In the genomic region with DNA sequence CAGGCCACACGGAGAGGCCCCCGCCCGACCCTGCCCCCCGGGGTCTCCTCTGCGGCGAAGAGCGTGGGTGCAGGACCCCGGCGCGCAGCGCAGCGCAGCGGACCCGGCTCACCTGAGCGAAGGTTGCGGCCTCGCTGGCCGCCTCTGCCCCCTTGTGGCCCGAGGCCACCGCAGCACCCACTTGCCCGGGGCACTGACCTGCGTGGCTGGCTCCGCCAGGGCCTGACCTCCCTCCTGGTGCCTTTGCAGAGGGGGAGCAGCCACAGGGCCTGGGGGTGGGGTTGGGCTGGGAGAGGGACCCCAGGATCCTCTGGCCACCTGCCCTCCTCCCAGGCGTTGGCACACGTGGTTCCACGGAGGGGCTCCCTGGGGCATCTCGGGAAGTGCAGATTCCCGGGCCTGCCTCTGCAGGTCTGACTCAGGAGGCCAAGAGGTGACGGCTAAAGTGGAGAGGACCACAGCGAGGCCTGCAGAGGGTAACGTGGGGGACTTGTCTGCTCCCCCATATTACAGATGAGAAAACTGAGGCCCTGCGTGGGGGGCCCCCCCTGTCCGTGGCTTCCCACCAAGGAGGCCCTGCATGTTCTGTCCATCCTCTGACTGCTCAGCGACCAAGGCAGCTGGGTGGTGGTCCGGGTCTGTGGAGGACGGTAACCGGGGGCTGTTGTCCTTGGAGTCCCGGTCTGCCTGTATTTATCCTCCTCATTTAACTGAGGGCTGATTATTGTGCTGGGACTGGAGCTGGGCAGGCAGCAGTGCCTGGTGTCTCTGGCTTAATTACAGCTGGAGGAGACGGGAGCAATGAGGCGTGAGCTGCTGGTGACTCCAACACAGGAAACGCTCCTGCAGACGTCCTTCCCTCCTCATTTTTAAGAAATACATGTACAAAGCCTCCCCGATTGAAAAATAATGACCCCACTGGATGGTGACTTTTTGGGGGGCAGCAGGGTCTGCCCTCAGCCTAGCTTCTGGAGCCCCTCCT, we compare ENCODE assay signal across 8 cellular contexts.
DNase-seq lines count a peak whose midpoint lies in the region; ATAC-seq and TF ChIP-seq lines count a peak whose summit lies in the region.

No MANE protein-coding gene starts in this region.

- intact Hi-C loops in Right ventricle myocardium inferior (cut with DNase I) (loop anchor here (5.0 kb wide), 1 partner anchor 213 kb away; no protein-coding TSS in a partner anchor), cardiac septum (cut with DNase I) (no loop called here)

- no peaks in the 10 kb centered on the region for H3K4me1 ChIP-seq in right atrium auricular region

- no peaks in the 10 kb centered on the region for H3K9me3 ChIP-seq in right atrium auricular region

- DNase-seq in Right ventricle myocardium inferior (ENCODE audit: missing footprints) (peak; percentile 50), cardiac septum (ENCODE audit: low spot score) (no peak), NCI-H69 (lab: John Stamatoyannopoulos, UW) (peak; percentile 95), right atrium auricular region (ENCODE audit: low spot score) (no peak), RKO (ENCODE audit: low spot score) (no peak)
- DNase-seq in activated effector memory CD4-positive, alpha-beta T cell treated with anti-CD3 and anti-CD28 coated beads, Interleukin-2, amount 50 U/mL, for 16 hours = peak; percentile 80
- peak; percentile 11 to 22 for DNase-seq in stimulated activated CD4-positive, alpha-beta T cell treated with anti-CD3 and anti-CD28 coated beads, Interleukin-15, amount 100 ng/mL, for 48 hours (ENCODE audit: low read depth in 2 of 2)

- H3K27ac ChIP-seq in right atrium auricular region = no peak overlapping the region

- no peaks in the 10 kb centered on the region for H3K36me3 ChIP-seq in right atrium auricular region

- no peak overlapping the region for H3K4me3 ChIP-seq in right atrium auricular region

- peaks cover 10 to 14% of the 10 kb centered on the region in 2 donors for H3K27me3 ChIP-seq in right atrium auricular region

- peak; percentile 43 to 72 for TF ChIP-seq CTCF in right atrium auricular region (IDR thresholded peaks at IDR 0.05)

- ATAC-seq in Right ventricle myocardium inferior = no peak
- no peak for ATAC-seq in GM18907 (IDR thresholded peaks at IDR 0.05; ENCODE audit: unreplicated experiment)

Comparison
In these comparisons a context has a peak if more than half of its experiments do, and no peak if none do; other contexts are left out.
1. DNase-seq: peak in Right ventricle myocardium inferior (single experiment), NCI-H69 (single experiment), activated effector memory CD4-positive, alpha-beta T cell treated with anti-CD3 and anti-CD28 coated beads, Interleukin-2, amount 50 U/mL, for 16 hours (single experiment) and stimulated activated CD4-positive, alpha-beta T cell treated with anti-CD3 and anti-CD28 coated beads, Interleukin-15, amount 100 ng/mL, for 48 hours (2 of 2); none in cardiac septum (single experiment), right atrium auricular region (single experiment) and RKO (single experiment).